In the genomic region with DNA sequence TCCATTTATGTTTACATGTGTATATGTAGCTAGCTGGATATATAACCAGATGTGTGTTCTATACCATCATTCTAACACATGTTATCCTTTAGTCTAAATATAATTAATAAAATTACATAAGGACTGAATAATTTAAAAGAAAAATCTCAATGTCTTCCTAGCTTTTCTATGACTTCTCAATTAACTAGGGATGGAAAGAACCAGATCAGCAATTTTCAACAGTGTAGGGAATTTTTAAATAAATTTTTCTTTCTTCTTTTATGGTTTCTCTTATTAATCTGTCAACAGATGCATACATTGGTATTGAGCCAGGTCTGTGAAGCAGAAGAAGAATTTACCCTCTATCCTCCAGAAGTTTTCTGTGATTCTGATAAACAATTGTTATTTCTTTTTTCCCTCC, we compare ENCODE assay signal across 31 cellular contexts.
DNase-seq lines count a peak whose midpoint lies in the region; ATAC-seq, FAIRE-seq and TF ChIP-seq lines count a peak whose summit lies in the region.
"Had no signal": no experiment of that assay in that cellular context is flagged by ENCODE, and none has a peak within 500 bp of the region (broad histone marks: within the 10 kb centered on the region; RNA-seq: fewer than 3 reads in every experiment).

No MANE protein-coding gene starts in this region.

- H3K23ac ChIP-seq in IMR-90 (ENCODE audit: low read depth, low read length): no peak overlapping the region

- no peak overlapping the region for H4K8ac ChIP-seq in IMR-90 (ENCODE audit: low read depth in 2 of 2, low read length in 2 of 2)

- H3K9ac ChIP-seq in HepG2 (ENCODE audit: insufficient read depth, low read depth, low read length) (no peak overlapping the region), IMR-90 (ENCODE audit: low read depth, low read length) (no peak overlapping the region)
- H3K9ac ChIP-seq: BLaER1; BLaER1 treated with 17β-estradiol and CSF1 and Interleukin-3, amounts not matched to agents 10 nM and 100 nM had no signal

- no peaks in the 10 kb centered on the region for H4K20me1 ChIP-seq in HepG2 (ENCODE audit: insufficient read depth, low read length)
- no peaks in the 10 kb centered on the region for H4K20me1 ChIP-seq in IMR-90 (ENCODE audit: insufficient read depth, low read length)
- H4K20me1 ChIP-seq: BLaER1; BLaER1 treated with 17β-estradiol and CSF1 and Interleukin-3, amounts not matched to agents 10 nM and 100 nM had no signal

- no peak overlapping the region for H2BK5ac ChIP-seq in IMR-90 (ENCODE audit: low read depth, low read length, poor library complexity, severe bottlenecking)

- DNase-seq in HepG2 (ENCODE audit: low spot score) (no peak), right lobe of liver (no peak), IMR-90 (no peak), A172 (ENCODE audit: low spot score) (no peak)
- DNase-seq: 8988T; ACHN; AML-193; BE2C; C1 segment of cervical spinal cord; Caco-2; Calu3; CD4-positive, alpha-beta memory T cell; CD4-positive, alpha-beta T cell; CD4-positive, CD25-positive, alpha-beta regulatory T cell; CD8-positive, alpha-beta memory T cell; CD8-positive, alpha-beta T cell; COR-L47; DMS 273 treated with DMSO at 0.1 percent for 48 hours; DMS153; DMS53; DMS79; DMS79 treated with DMSO at 0.1 percent for 48 hours; DND-41; EL had no signal

- TF ChIP-seq CTCF in HepG2 (CRISPR knock-in tag; IDR thresholded peaks at IDR 0.05): no peak
- no peak for TF ChIP-seq CTCF in right lobe of liver (IDR thresholded peaks at IDR 0.05)
- no peak for TF ChIP-seq CTCF in IMR-90 (conservative IDR thresholded peaks at IDR 0.05; ENCODE audit: low read depth, low read length)

- in situ Hi-C loops in HepG2 (cut with HindIII; ENCODE audit: extremely low pct_ligation_motif_present, low pct_unique_long_range_greater_than_20kb): no loop called here
- in situ Hi-C loops in IMR-90 (cut with MboI; ENCODE audit: low sequenced_read_pairs): no loop called here

- H4K5ac ChIP-seq in IMR-90 (ENCODE audit: low read depth, low read length): no peak overlapping the region

- no peak overlapping the region for H3K56ac ChIP-seq in IMR-90 (ENCODE audit: extremely low read depth, insufficient read depth, low read length)

- H2AFZ ChIP-seq in HepG2 (ENCODE audit: low read length) (no peak overlapping the region), IMR-90 (replicated peaks; ENCODE audit: low read length, poor library complexity) (no peak overlapping the region)

- BruUV-seq in HepG2 (replicated peaks; lab: Mats Ljungman, UMichigan): no TSS peak
- BruUV-seq in IMR-90 (replicated peaks; lab: Mats Ljungman, UMichigan): no TSS peak

- intact Hi-C loops in HepG2 (cut with micrococcal nuclease; ENCODE audit: unreplicated experiment) (no loop called here), right lobe of liver (cut with DNase I) (no loop called here), IMR-90 (cut with micrococcal nuclease) (no loop called here)

- no peak overlapping the region for H3K4ac ChIP-seq in IMR-90 (ENCODE audit: low read depth, low read length)

- H2AK5ac ChIP-seq in IMR-90 (ENCODE audit: low read depth, low read length): no peak overlapping the region

- FAIRE-seq in HepG2 (lab: Jason Lieb, UNC): no peak
- FAIRE-seq: A204.1, A549, D721Med had no signal

- H3K36me3 ChIP-seq in HepG2 (replicated peaks in 1 of 2; ENCODE audit: control insufficient read depth in 1 of 2, insufficient read depth in 2 of 2, low read length in 2 of 2): no peaks in the 10 kb centered on the region
- H3K36me3 ChIP-seq in right lobe of liver: no peaks in the 10 kb centered on the region
- H3K36me3 ChIP-seq in IMR-90 (ENCODE audit: control insufficient read depth, insufficient read depth, low read length): no peaks in the 10 kb centered on the region
- H3K36me3 ChIP-seq: BE2C; BLaER1; BLaER1 treated with 17β-estradiol and CSF1 and Interleukin-3, amounts not matched to agents 10 nM and 100 nM had no signal

- H3K18ac ChIP-seq in IMR-90 (ENCODE audit: low read depth, low read length): no peak overlapping the region

- no peaks in the 10 kb centered on the region for H3K79me2 ChIP-seq in HepG2 (ENCODE audit: insufficient read depth, low read length)

- H3K9me3 ChIP-seq in HepG2 (ENCODE audit: low read length) (no peaks in the 10 kb centered on the region), right lobe of liver (no peaks in the 10 kb centered on the region), IMR-90 (ENCODE audit: control insufficient read depth, insufficient read depth, low read length) (0 out of 2 replicates have a peak, but pooled peaks cover 2% of the 10 kb centered on the region)
- H3K9me3 ChIP-seq: A549; BE2C; BLaER1; BLaER1 treated with 17β-estradiol and CSF1 and Interleukin-3, amounts not matched to agents 10 nM and 100 nM; Caco-2 had no signal

- H2BK20ac ChIP-seq in IMR-90 (ENCODE audit: low read depth, low read length): no peak overlapping the region

- no peak overlapping the region for H3K14ac ChIP-seq in IMR-90 (replicated peaks; ENCODE audit: low read depth, low read length)

- H2AK9ac ChIP-seq in IMR-90 (replicated peaks; ENCODE audit: low read depth, low read length, poor library complexity): no peak overlapping the region

- H3K27me3 ChIP-seq in HepG2 (ENCODE audit: control insufficient read depth in 1 of 2, insufficient read depth in 2 of 2, low read length in 2 of 2) (no peaks in the 10 kb centered on the region), right lobe of liver (no peaks in the 10 kb centered on the region), IMR-90 (ENCODE audit: control insufficient read depth, insufficient read depth, low read length) (no peaks in the 10 kb centered on the region)
- H3K27me3 ChIP-seq: BE2C; BLaER1; BLaER1 treated with 17β-estradiol and CSF1 and Interleukin-3, amounts not matched to agents 10 nM and 100 nM had no signal

- no peak overlapping the region for H3K27ac ChIP-seq in HepG2 (ENCODE audit: extremely low read length, insufficient read depth, low read length)
- H3K27ac ChIP-seq in right lobe of liver: no peak overlapping the region
- no peak overlapping the region for H3K27ac ChIP-seq in IMR-90 (ENCODE audit: insufficient read depth, low read length)
- H3K27ac ChIP-seq: 22Rv1; A549; BLaER1; BLaER1 treated with 17β-estradiol and CSF1 and Interleukin-3, amounts not matched to agents 10 nM and 100 nM; C4-2B had no signal

- H2BK120ac ChIP-seq in IMR-90 (ENCODE audit: low read depth, low read length): no peak overlapping the region

- CTCF ChIA-PET in HepG2 (lab: Yijun Ruan, JAX; ENCODE audit: low intra/inter-chr PET ratio, low total read pairs) (no interaction called here), IMR-90 (lab: Yijun Ruan, JAX) (no interaction called here)

- no peaks in the 10 kb centered on the region for H3K79me1 ChIP-seq in IMR-90 (ENCODE audit: low read depth in 1 of 2, low read length in 2 of 2)

- H3K4me1 ChIP-seq in HepG2 (ENCODE audit: insufficient read depth, low read length) (no peaks in the 10 kb centered on the region), right lobe of liver (no peaks in the 10 kb centered on the region), IMR-90 (ENCODE audit: control insufficient read depth, insufficient read depth, low read length) (no peaks in the 10 kb centered on the region)
- H3K4me1 ChIP-seq: A549; BE2C; BLaER1; BLaER1 treated with 17β-estradiol and CSF1 and Interleukin-3, amounts not matched to agents 10 nM and 100 nM; Caco-2 had no signal

- no peak overlapping the region for H3K4me2 ChIP-seq in HepG2 (ENCODE audit: low read depth, low read length)
- H3K4me2 ChIP-seq in IMR-90 (ENCODE audit: low read depth, low read length): no peak overlapping the region
- H3K4me2 ChIP-seq: A549; BLaER1; BLaER1 treated with 17β-estradiol and CSF1 and Interleukin-3, amounts not matched to agents 10 nM and 100 nM had no signal

- POLR2A ChIA-PET in HepG2 (lab: Yijun Ruan, JAX) (no interaction called here), IMR-90 (lab: Charles Lee; ENCODE audit: unreplicated experiment) (no interaction called here)

- no peak for TF ChIP-seq RAD21 in HepG2 (CRISPR knock-in tag; IDR thresholded peaks at IDR 0.05)
- no peak for TF ChIP-seq RAD21 in IMR-90 (IDR thresholded peaks at IDR 0.05; ENCODE audit: low read length)

- H3K9me1 ChIP-seq in IMR-90 (ENCODE audit: insufficient read depth, low read length): no peaks in the 10 kb centered on the region

- ATAC-seq in HepG2 (no peak), right lobe of liver (no peak), IMR-90 (ENCODE audit: low read depth) (no peak)
- ATAC-seq: A549; CD8-positive, alpha-beta T cell had no signal

- TF ChIP-seq EP300 in HepG2 (IDR thresholded peaks at IDR 0.05; ENCODE audit: low read depth in 2 of 2, low read length in 2 of 2) (no peak), HepG2 (CRISPR knock-in tag; IDR thresholded peaks at IDR 0.05; ENCODE audit: borderline replicate concordance) (no peak)

- no peak overlapping the region for H2BK15ac ChIP-seq in IMR-90 (ENCODE audit: low read depth, low read length)

- H4K91ac ChIP-seq in IMR-90 (ENCODE audit: insufficient read depth, low read depth, low read length): no peak overlapping the region

- H3K4me3 ChIP-seq in HepG2 (replicated peaks in 1 of 3; ENCODE audit: insufficient read depth in 1 of 3, low read depth in 2 of 3, low read length in 3 of 3) (no peak overlapping the region), right lobe of liver (no peak overlapping the region), IMR-90 (ENCODE audit: insufficient read depth, low read depth, low read length) (no peak overlapping the region)
- H3K4me3 ChIP-seq: A549; BLaER1; BLaER1 treated with 17β-estradiol and CSF1 and Interleukin-3, amounts not matched to agents 10 nM and 100 nM had no signal

- dilution Hi-C loops in IMR-90 (cut with HindIII; ENCODE audit: low sequenced_read_pairs, unreplicated experiment): no loop called here

- TF ChIP-seq POLR2A in HepG2 (IDR thresholded peaks at IDR 0.05; ENCODE audit: insufficient read depth in 1 of 2, low read depth in 2 of 2, low read length in 2 of 2) (no peak), right lobe of liver (IDR thresholded peaks at IDR 0.05) (no peak), IMR-90 (IDR thresholded peaks at IDR 0.05; ENCODE audit: low read depth, low read length) (no peak)

TF ChIP-seq in HepG2, 621 proteins besides CTCF, POLR2A, EP300 and RAD21:
- TF ChIP-seq ZNF33A (CRISPR knock-in tag; IDR thresholded peaks at IDR 0.05; ENCODE audit: borderline replicate concordance) (no peak), MAFK (conservative IDR thresholded peaks at IDR 0.05 in 1 of 2, IDR thresholded peaks at IDR 0.05 in 1 of 2; ENCODE audit: low read length in 2 of 2) (peak; percentile 60 to 69; a peak in 3 of 4 replicates)

TF ChIP-seq in IMR-90, 13 proteins besides CTCF, POLR2A, EP300 and RAD21:
- TF ChIP-seq, protein P1, sequence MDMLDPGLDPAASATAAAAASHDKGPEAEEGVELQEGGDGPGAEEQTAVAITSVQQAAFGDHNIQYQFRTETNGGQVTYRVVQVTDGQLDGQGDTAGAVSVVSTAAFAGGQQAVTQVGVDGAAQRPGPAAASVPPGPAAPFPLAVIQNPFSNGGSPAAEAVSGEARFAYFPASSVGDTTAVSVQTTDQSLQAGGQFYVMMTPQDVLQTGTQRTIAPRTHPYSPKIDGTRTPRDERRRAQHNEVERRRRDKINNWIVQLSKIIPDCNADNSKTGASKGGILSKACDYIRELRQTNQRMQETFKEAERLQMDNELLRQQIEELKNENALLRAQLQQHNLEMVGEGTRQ (IDR thresholded peaks at IDR 0.05; ENCODE audit: low read depth, low read length): no peak
- TF ChIP-seq MAFK (IDR thresholded peaks at IDR 0.05; ENCODE audit: low read depth, low read length): 0 out of 2 replicates have a peak, but pooled peaks have one; percentile 27
